In the genomic region with DNA sequence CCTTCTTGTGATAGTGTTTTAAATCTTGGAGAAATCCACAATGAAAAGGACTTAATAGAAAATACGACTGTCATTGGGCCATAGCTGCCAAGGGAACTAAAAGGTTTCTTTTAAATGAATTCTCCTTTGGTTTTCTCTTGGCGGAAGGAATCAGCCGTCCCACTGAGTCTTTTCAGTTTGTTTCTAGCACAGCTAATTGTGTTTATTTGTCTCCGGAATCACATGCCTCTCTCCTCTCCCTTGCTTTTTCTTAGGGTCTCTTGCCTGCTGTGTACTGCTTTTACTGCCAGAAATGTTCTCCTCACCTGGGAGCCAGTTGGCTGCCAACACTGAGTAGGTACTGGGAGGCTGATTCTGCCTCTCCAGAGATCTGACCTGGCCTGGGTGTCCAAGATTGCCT, we compare ENCODE assay signal across 15 cellular contexts. TPM values are rescaled to one million over a fixed set of nuclear protein-coding genes. Genes with fewer than 3 reads are reported as not detected.
DNase-seq lines count a peak whose midpoint lies in the region; ATAC-seq and TF ChIP-seq lines count a peak whose summit lies in the region.
"Had no signal": no experiment of that assay in that cellular context is flagged by ENCODE, and none has a peak within 500 bp of the region (broad histone marks: within the 10 kb centered on the region; RNA-seq: fewer than 3 reads in every experiment).

No MANE protein-coding gene starts in this region.

- H3K27me3 Mint-ChIP-seq in CD4-positive, alpha-beta memory T cell = no peaks in the 10 kb centered on the region

- no peak for TF ChIP-seq CTCF in smooth muscle cell (IDR thresholded peaks at IDR 0.05; ENCODE audit: borderline replicate concordance, insufficient read depth, poor library complexity, severe bottlenecking)

- no peak for DNase-seq in CD4-positive, alpha-beta memory T cell
- DNase-seq in caudate nucleus (lab: John Stamatoyannopoulos, UW) (peak in 5 of 61 donors; percentile 5 to 37 (median 17)), midbrain (lab: John Stamatoyannopoulos, UW) (peak; percentile 63), smooth muscle cell (lab: John Stamatoyannopoulos, UW; ENCODE audit: unreplicated experiment) (no peak)
- DNase-seq: COR-L47, H7, MV-4-11, NCI-H1417, NCI-H187 treated with DMSO at 0.1 percent for 48 hours, OCI-M1, SHP77 treated with DMSO at 0.1 percent for 48 hours had no signal

- H3K9ac ChIP-seq in smooth muscle cell (ENCODE audit: low read depth) = no peak overlapping the region

- peaks cover 0 to 10% (median 3%) of the 10 kb centered on the region in 8 donors for H3K9me3 Mint-ChIP-seq in CD4-positive, alpha-beta memory T cell

- intact Hi-C loops in CD4-positive, alpha-beta memory T cell (cut with micrococcal nuclease) = no loop called here

- H3K36me3 Mint-ChIP-seq in CD4-positive, alpha-beta memory T cell = peaks cover 37 to 56% of the 10 kb centered on the region in 2 donors

- H3K4me1 ChIP-seq in CD4-positive, alpha-beta memory T cell (ENCODE audit: insufficient read depth, low read length) = peaks cover 77% of the 10 kb centered on the region
- peaks cover 18% of the 10 kb centered on the region for H3K4me1 ChIP-seq in smooth muscle cell (ENCODE audit: low read depth)
- H3K4me1 ChIP-seq: A549 had no signal

- peaks cover 61 to 91% (median 76%) of the 10 kb centered on the region in 4 donors for H3K4me1 Mint-ChIP-seq in CD4-positive, alpha-beta memory T cell

- CTCF ChIA-PET in CD4-positive, alpha-beta memory T cell (lab: Charles Lee; ENCODE audit: partially characterized antibody) = interaction anchor here (1.3 to 4.1 kb wide), 3 partner anchors 10 to 17 kb away, joined by 3 to 22 read pairs (median 4); partner anchors contain the start of gene PAQR8

- H3K27me3 ChIP-seq in CD4-positive, alpha-beta memory T cell (ENCODE audit: insufficient read depth, low read length) = no peaks in the 10 kb centered on the region
- H3K27me3 ChIP-seq in smooth muscle cell (ENCODE audit: low read depth) = no peaks in the 10 kb centered on the region

- H3K27ac Mint-ChIP-seq in CD4-positive, alpha-beta memory T cell = peak overlapping the region in 5 of 7 donors; percentile 54 to 88 (median 68)

- H3K79me2 ChIP-seq in smooth muscle cell (ENCODE audit: low read depth) = peaks cover 27% of the 10 kb centered on the region

- no peak overlapping the region for H3K4me3 ChIP-seq in CD4-positive, alpha-beta memory T cell (ENCODE audit: low read length in 2 of 2)
- H3K4me3 ChIP-seq in smooth muscle cell = no peak overlapping the region
- H3K4me3 ChIP-seq: A549 had no signal

- H3K36me3 ChIP-seq in CD4-positive, alpha-beta memory T cell (ENCODE audit: insufficient read depth, low read length) = no peaks in the 10 kb centered on the region
- no peaks in the 10 kb centered on the region for H3K36me3 ChIP-seq in smooth muscle cell (ENCODE audit: low read depth)

- 83% methylated on average over 4 of the region's 4 CpGs for WGBS in smooth muscle cell (ENCODE audit: low lambda C conversion rate)

- POLR2A ChIA-PET in CD4-positive, alpha-beta memory T cell (lab: Charles Lee; ENCODE audit: partially characterized antibody) = interaction anchor here (4.2 to 6.1 kb wide), 2 partner anchors 10 to 17 kb away, joined by 14 to 43 read pairs; partner anchors contain the start of gene PAQR8

- H3K9me3 ChIP-seq in CD4-positive, alpha-beta memory T cell (ENCODE audit: control insufficient read depth in 1 of 2, low read length in 2 of 2) = peaks cover 0 to 4% of the 10 kb centered on the region in 2 donors
- H3K9me3 ChIP-seq in smooth muscle cell (replicated peaks; ENCODE audit: low read depth) = no peaks in the 10 kb centered on the region
- H3K9me3 ChIP-seq: A549 had no signal

- H3F3A ChIP-seq in smooth muscle cell (ENCODE audit: low read depth) = peaks cover 6% of the 10 kb centered on the region

- no peak overlapping the region for H3K27ac ChIP-seq in CD4-positive, alpha-beta memory T cell (ENCODE audit: low read depth, low read length)
- H3K27ac ChIP-seq in caudate nucleus (ENCODE audit: low read depth, low read length) (peak overlapping the region; percentile 42), smooth muscle cell (ENCODE audit: low read depth) (no peak overlapping the region)
- H3K27ac ChIP-seq: A549 had no signal

- peak overlapping the region in 1 of 8 donors; percentile 8 for H3K4me3 Mint-ChIP-seq in CD4-positive, alpha-beta memory T cell

- ATAC-seq in HG02623 (IDR thresholded peaks at IDR 0.05; ENCODE audit: unreplicated experiment) = no peak
- ATAC-seq in GM18873 (IDR thresholded peaks at IDR 0.05; ENCODE audit: low FRiP score, unreplicated experiment) = no peak
- ATAC-seq in HG03045 (IDR thresholded peaks at IDR 0.05; ENCODE audit: unreplicated experiment) = no peak
- ATAC-seq: A549 had no signal

- H3K4me2 ChIP-seq in smooth muscle cell = peak overlapping the region; percentile 62
- H3K4me2 ChIP-seq: A549 had no signal

- no peak overlapping the region for H2AFZ ChIP-seq in smooth muscle cell (ENCODE audit: low read depth)

- no peaks in the 10 kb centered on the region for H4K20me1 ChIP-seq in smooth muscle cell (ENCODE audit: low read depth)

RNA-seq across cellular contexts. Expression of gene PAQR8, which starts 11.3 kb away (rescaled TPM):
- total RNA-seq in CD4-positive, alpha-beta memory T cell = 10 to 100 TPM; 36.4 to 40.9 TPM
- 10 to 100 TPM; 14.5 to 30.3 TPM for polyA plus RNA-seq in CD4-positive, alpha-beta memory T cell
- 6.1 and 8.4 TPM in 2 replicates for total RNA-seq in smooth muscle cell
- polyA plus RNA-seq in smooth muscle cell = 4.3 and 7.8 TPM in 2 replicates

RNA-seq across cellular contexts. Expression of gene EFHC1, which starts 46.8 kb away (rescaled TPM):
- total RNA-seq in CD4-positive, alpha-beta memory T cell = 10 to 100 TPM in 1 of 2 experiments, 1 to 10 TPM in 1; 6.4 to 10.4 TPM
- 1 to 10 TPM; 1.5 to 1.8 TPM for polyA plus RNA-seq in CD4-positive, alpha-beta memory T cell
- 17.4 and 25.9 TPM in 2 replicates for total RNA-seq in smooth muscle cell
- polyA plus RNA-seq in smooth muscle cell = 11.0 and 17.1 TPM in 2 replicates
